Comparison of ENCODE assay signal across 1 cellular context in genomic region chr5:119329701-119330100, GRCh38.
TF ChIP-seq lines count a peak whose summit lies in the region.

No MANE protein-coding gene starts in this region.

TF ChIP-seq in SK-N-SH, 30 proteins besides CTCF, POLR2A, EP300 and RAD21:
- no peak for TF ChIP-seq TAF1 (IDR thresholded peaks at IDR 0.05; ENCODE audit: borderline replicate concordance, low read depth, low read length)
